Comparison of ENCODE assay signal across 13 cellular contexts in genomic region chr2:128290356-128290755, GRCh38. TPM values are rescaled to one million over a fixed set of nuclear protein-coding genes. Genes with fewer than 3 reads are reported as not detected.
DNase-seq lines count a peak whose midpoint lies in the region; ATAC-seq and TF ChIP-seq lines count a peak whose summit lies in the region.
"Had no signal": no experiment of that assay in that cellular context is flagged by ENCODE, and none has a peak within 500 bp of the region (broad histone marks: within the 10 kb centered on the region; RNA-seq: fewer than 3 reads in every experiment).

No MANE protein-coding gene starts in this region.

- H3K36me3 Mint-ChIP-seq in natural killer cell = no peaks in the 10 kb centered on the region
- no peaks in the 10 kb centered on the region for H3K36me3 Mint-ChIP-seq in natural killer cell treated with Interleukin-12 subunit alpha and Interleukin-12 subunit beta and Interleukin-15 and Interleukin-18, amount 100 ng/mL, for 72 hours
- peaks cover 4 to 6% of the 10 kb centered on the region in 2 donors for H3K36me3 Mint-ChIP-seq in stimulated activated naive B cell treated with anti-CD40 and anti-IgM and Interleukin-4, amounts not matched to agents 10 μg/mL and 1 μg/mL and 100 μg/mL, for 72 hours

- H3K36me3 ChIP-seq in HUES48 (ENCODE audit: control insufficient read depth, insufficient read depth, low read length) = peaks cover 3% of the 10 kb centered on the region; the same call in 1 of the 2 replicates

- H3K27ac ChIP-seq in HUES48 (ENCODE audit: low read depth, low read length) = peak overlapping the region; percentile 21

- no peak overlapping the region for H3K27ac Mint-ChIP-seq in natural killer cell
- H3K27ac Mint-ChIP-seq in natural killer cell treated with Interleukin-12 subunit alpha and Interleukin-12 subunit beta and Interleukin-15 and Interleukin-18, amount 100 ng/mL, for 72 hours = no peak overlapping the region
- H3K27ac Mint-ChIP-seq in stimulated activated naive B cell treated with anti-CD40 and anti-IgM and Interleukin-4, amounts not matched to agents 10 μg/mL and 1 μg/mL and 100 μg/mL, for 72 hours = peak overlapping the region; percentile 16
- H3K27ac Mint-ChIP-seq: CD4-positive, CD25-positive, alpha-beta regulatory T cell had no signal

- H3K9ac ChIP-seq in HUES48 (ENCODE audit: low read depth, low read length) = no peak overlapping the region

- no peaks in the 10 kb centered on the region for H3K9me3 Mint-ChIP-seq in natural killer cell
- H3K9me3 Mint-ChIP-seq in natural killer cell treated with Interleukin-12 subunit alpha and Interleukin-12 subunit beta and Interleukin-15 and Interleukin-18, amount 100 ng/mL, for 72 hours = no peaks in the 10 kb centered on the region
- H3K9me3 Mint-ChIP-seq in stimulated activated naive B cell treated with anti-CD40 and anti-IgM and Interleukin-4, amounts not matched to agents 10 μg/mL and 1 μg/mL and 100 μg/mL, for 72 hours = no peaks in the 10 kb centered on the region
- H3K9me3 Mint-ChIP-seq: CD4-positive, CD25-positive, alpha-beta regulatory T cell had no signal

- TF ChIP-seq CTCF in natural killer cell (IDR thresholded peaks at IDR 0.05) (no peak), fibroblast of mammary gland (conservative IDR thresholded peaks at IDR 0.05; ENCODE audit: control insufficient read depth, insufficient read depth, low read depth, low read length) (no peak)

- H3K4me1 Mint-ChIP-seq in natural killer cell = peaks cover 35 to 47% of the 10 kb centered on the region in 2 donors
- H3K4me1 Mint-ChIP-seq in natural killer cell treated with Interleukin-12 subunit alpha and Interleukin-12 subunit beta and Interleukin-15 and Interleukin-18, amount 100 ng/mL, for 72 hours (ENCODE audit: low read depth in 2 of 2) = peaks cover 11 to 31% of the 10 kb centered on the region in 2 donors
- H3K4me1 Mint-ChIP-seq in stimulated activated naive B cell treated with anti-CD40 and anti-IgM and Interleukin-4, amounts not matched to agents 10 μg/mL and 1 μg/mL and 100 μg/mL, for 72 hours = peaks cover 31 to 56% of the 10 kb centered on the region in 2 donors

- H3K9me3 ChIP-seq in HUES48 (ENCODE audit: control insufficient read depth, insufficient read depth, low read length) = no peaks in the 10 kb centered on the region

- DNase-seq in natural killer cell (no peak), fibroblast of mammary gland (ENCODE audit: low read depth) (peak; percentile 30), mesenteric fat pad (ENCODE audit: low spot score) (no peak), cerebellar nuclear complex (lab: John Stamatoyannopoulos, UW) (no peak)
- DNase-seq in natural killer cell treated with Interleukin-12 subunit alpha and Interleukin-12 subunit beta and Interleukin-15 and Interleukin-18, amount 100 ng/mL, for 72 hours (ENCODE audit: low spot score) = no peak
- DNase-seq in stimulated activated naive B cell treated with anti-CD40 and anti-IgM and Interleukin-4, amounts not matched to agents 10 μg/mL and 1 μg/mL and 100 μg/mL, for 72 hours = no peak
- DNase-seq: CD4-positive, CD25-positive, alpha-beta regulatory T cell; Karpas-422; NCI-H1105 treated with DMSO at 0.1 percent for 48 hours; NCI-H187; NCI-H774 had no signal

- no peaks in the 10 kb centered on the region for H3K27me3 ChIP-seq in HUES48 (ENCODE audit: control insufficient read depth, insufficient read depth, low read length)

- ATAC-seq in natural killer cell (no peak), HG03378 (IDR thresholded peaks at IDR 0.05; ENCODE audit: unreplicated experiment) (no peak)
- no peak for ATAC-seq in natural killer cell treated with Interleukin-12 subunit alpha and Interleukin-12 subunit beta and Interleukin-15 and Interleukin-18, amount 100 ng/mL, for 72 hours
- ATAC-seq in stimulated activated naive B cell treated with anti-CD40 and anti-IgM and Interleukin-4, amounts not matched to agents 10 μg/mL and 1 μg/mL and 100 μg/mL, for 72 hours (replicated peaks) = no peak

- peak overlapping the region; percentile 14 for H3K4me3 Mint-ChIP-seq in natural killer cell
- no peak overlapping the region for H3K4me3 Mint-ChIP-seq in natural killer cell treated with Interleukin-12 subunit alpha and Interleukin-12 subunit beta and Interleukin-15 and Interleukin-18, amount 100 ng/mL, for 72 hours
- no peak overlapping the region for H3K4me3 Mint-ChIP-seq in stimulated activated naive B cell treated with anti-CD40 and anti-IgM and Interleukin-4, amounts not matched to agents 10 μg/mL and 1 μg/mL and 100 μg/mL, for 72 hours
- H3K4me3 Mint-ChIP-seq: CD4-positive, CD25-positive, alpha-beta regulatory T cell had no signal

- intact Hi-C loops in natural killer cell (cut with micrococcal nuclease) = no loop called here

- H3K4me3 ChIP-seq in HUES48 (ENCODE audit: low read depth, low read length) (no peak overlapping the region), fibroblast of mammary gland (ENCODE audit: control insufficient read depth, low read depth, low read length) (no peak overlapping the region)

- H3K4me1 ChIP-seq in HUES48 (ENCODE audit: control insufficient read depth, insufficient read depth, low read length) = peaks cover 33% of the 10 kb centered on the region

- no peaks in the 10 kb centered on the region for H3K27me3 Mint-ChIP-seq in natural killer cell (ENCODE audit: low read depth in 2 of 2)
- H3K27me3 Mint-ChIP-seq in natural killer cell treated with Interleukin-12 subunit alpha and Interleukin-12 subunit beta and Interleukin-15 and Interleukin-18, amount 100 ng/mL, for 72 hours = no peaks in the 10 kb centered on the region
- H3K27me3 Mint-ChIP-seq in stimulated activated naive B cell treated with anti-CD40 and anti-IgM and Interleukin-4, amounts not matched to agents 10 μg/mL and 1 μg/mL and 100 μg/mL, for 72 hours = no peaks in the 10 kb centered on the region
- H3K27me3 Mint-ChIP-seq: CD4-positive, CD25-positive, alpha-beta regulatory T cell had no signal

RNA-seq across cellular contexts. Expression of gene HS6ST1, which starts 28.3 kb away (rescaled TPM):
- total RNA-seq in natural killer cell (10 to 100 TPM; 18.9 to 35.9 (median 28.8) TPM), mesenteric fat pad (38.4 TPM)
- 10 to 100 TPM; 17.5 to 25.5 TPM for total RNA-seq in natural killer cell treated with Interleukin-12 subunit alpha and Interleukin-12 subunit beta and Interleukin-15 and Interleukin-18, amount 100 ng/mL, for 72 hours
